Comparison of ENCODE assay signal across 10 cellular contexts in genomic region chr11:62400760-62401159, GRCh38. TPM values are rescaled to one million over a fixed set of nuclear protein-coding genes. Genes with fewer than 3 reads are reported as not detected.
DNase-seq lines count a peak whose midpoint lies in the region; ATAC-seq and TF ChIP-seq lines count a peak whose summit lies in the region.
"Had no signal": no experiment of that assay in that cellular context is flagged by ENCODE, and none has a peak within 500 bp of the region (broad histone marks: within the 10 kb centered on the region; RNA-seq: fewer than 3 reads in every experiment).

No MANE protein-coding gene starts in this region.

- DNase-seq in AG09309 (ENCODE audit: low read depth) (peak; percentile 46), SJCRH30 (peak; percentile 82 to 83), glutamatergic neuron (no peak), osteoblast (ENCODE audit: insufficient read length, low spot score, missing footprints) (peak; percentile 98), NCI-H1105 (lab: John Stamatoyannopoulos, UW) (no peak), D341Med (ENCODE audit: low spot score) (no peak), retina (no peak)
- DNase-seq: activated naive CD8-positive, alpha-beta T cell treated with anti-CD3 and anti-CD28 coated beads, Interleukin-2, amount 10 ng/mL, durations not matched to agents 7 days and 5 days; DND-41 had no signal

- H3K4me1 ChIP-seq in SJCRH30 (peaks cover 25% of the 10 kb centered on the region), osteoblast (ENCODE audit: insufficient read depth, low read length) (peaks cover 25% of the 10 kb centered on the region)

- no peak overlapping the region for H3K4me3 Mint-ChIP-seq in glutamatergic neuron (ENCODE audit: unreplicated experiment)

- H3K4me3 ChIP-seq in AG09309 (ENCODE audit: control insufficient read depth, low read depth, low read length): no peak overlapping the region
- H3K4me3 ChIP-seq in SJCRH30: no peak overlapping the region
- peak overlapping the region; percentile 19 for H3K4me3 ChIP-seq in osteoblast (ENCODE audit: insufficient read depth, low read length)

- H2AFZ ChIP-seq in osteoblast (ENCODE audit: low read length): peak overlapping the region; percentile 65

- no peaks in the 10 kb centered on the region for H3K36me3 Mint-ChIP-seq in glutamatergic neuron (ENCODE audit: unreplicated experiment)
- H3K36me3 Mint-ChIP-seq: activated naive CD8-positive, alpha-beta T cell treated with anti-CD3 and anti-CD28 coated beads, Interleukin-2, amount 10 ng/mL, durations not matched to agents 7 days and 5 days had no signal

- no peak for TF ChIP-seq CTCF in AG09309 (IDR thresholded peaks at IDR 0.05; ENCODE audit: control insufficient read depth, insufficient read depth, low read depth, low read length, missing control alignments)
- no peak for TF ChIP-seq CTCF in glutamatergic neuron (IDR thresholded peaks at IDR 0.05; ENCODE audit: partially characterized antibody, unreplicated experiment)
- TF ChIP-seq CTCF in osteoblast (IDR thresholded peaks at IDR 0.05; ENCODE audit: extremely low read depth, low read depth, low read length): no peak

- H3K27ac ChIP-seq in SJCRH30: no peak overlapping the region
- no peak overlapping the region for H3K27ac ChIP-seq in osteoblast (ENCODE audit: low read depth, low read length)

- no peaks in the 10 kb centered on the region for H3K36me3 ChIP-seq in SJCRH30
- no peaks in the 10 kb centered on the region for H3K36me3 ChIP-seq in osteoblast (ENCODE audit: insufficient read depth, low read length)

- peak overlapping the region; percentile 12 for H3K27ac Mint-ChIP-seq in glutamatergic neuron (ENCODE audit: unreplicated experiment)

- no peak for ATAC-seq in GM19397 (IDR thresholded peaks at IDR 0.05; ENCODE audit: unreplicated experiment)

- no peaks in the 10 kb centered on the region for H3K9me3 ChIP-seq in SJCRH30 (replicated peaks)
- H3K9me3 ChIP-seq in osteoblast (ENCODE audit: low read depth, low read length): no peaks in the 10 kb centered on the region

- H4K20me1 ChIP-seq in osteoblast (ENCODE audit: insufficient read depth, low read length): no peaks in the 10 kb centered on the region

- H3K4me1 Mint-ChIP-seq in glutamatergic neuron (ENCODE audit: low read depth, unreplicated experiment): peaks cover 34% of the 10 kb centered on the region

- peaks cover 6% of the 10 kb centered on the region for H3K9me3 Mint-ChIP-seq in glutamatergic neuron (ENCODE audit: unreplicated experiment)
- H3K9me3 Mint-ChIP-seq: activated naive CD8-positive, alpha-beta T cell treated with anti-CD3 and anti-CD28 coated beads, Interleukin-2, amount 10 ng/mL, durations not matched to agents 7 days and 5 days had no signal

- H3K4me2 ChIP-seq in osteoblast (ENCODE audit: insufficient read depth, low read length): peak overlapping the region; percentile 48

- no peaks in the 10 kb centered on the region for H3K79me2 ChIP-seq in osteoblast (ENCODE audit: insufficient read depth, low read length)

- no peaks in the 10 kb centered on the region for H3K27me3 ChIP-seq in SJCRH30
- H3K27me3 ChIP-seq in osteoblast (ENCODE audit: insufficient read depth, low read length): no peaks in the 10 kb centered on the region

- H3K27me3 Mint-ChIP-seq in glutamatergic neuron (ENCODE audit: unreplicated experiment): peaks cover 7% of the 10 kb centered on the region
- H3K27me3 Mint-ChIP-seq: activated naive CD8-positive, alpha-beta T cell treated with anti-CD3 and anti-CD28 coated beads, Interleukin-2, amount 10 ng/mL, durations not matched to agents 7 days and 5 days had no signal

RNA-seq across cellular contexts. Expression of gene SCGB1A1, which starts 18.1 kb away (rescaled TPM):
- not detected in 2 replicates for total RNA-seq in SJCRH30 (2014; rRNA removed; shearing (Covaris generic))
- total RNA-seq in glutamatergic neuron (ENCODE audit: unreplicated experiment): not detected
- total RNA-seq in osteoblast: not detected in 2 replicates
- total RNA-seq: activated naive CD8-positive, alpha-beta T cell treated with anti-CD3 and anti-CD28 coated beads, Interleukin-2, amount 10 ng/mL, durations not matched to agents 7 days and 5 days had no signal

Comparison
In these comparisons a context has a peak if more than half of its experiments do, and no peak if none do; other contexts are left out.
1. DNase-seq: peak in AG09309 (single experiment), SJCRH30 (2 of 2) and osteoblast (single experiment); none in glutamatergic neuron (single experiment), NCI-H1105 (single experiment), D341Med (single experiment) and retina (single experiment).